1 cellular context compared by ENCODE assay signal in the genomic region with DNA sequence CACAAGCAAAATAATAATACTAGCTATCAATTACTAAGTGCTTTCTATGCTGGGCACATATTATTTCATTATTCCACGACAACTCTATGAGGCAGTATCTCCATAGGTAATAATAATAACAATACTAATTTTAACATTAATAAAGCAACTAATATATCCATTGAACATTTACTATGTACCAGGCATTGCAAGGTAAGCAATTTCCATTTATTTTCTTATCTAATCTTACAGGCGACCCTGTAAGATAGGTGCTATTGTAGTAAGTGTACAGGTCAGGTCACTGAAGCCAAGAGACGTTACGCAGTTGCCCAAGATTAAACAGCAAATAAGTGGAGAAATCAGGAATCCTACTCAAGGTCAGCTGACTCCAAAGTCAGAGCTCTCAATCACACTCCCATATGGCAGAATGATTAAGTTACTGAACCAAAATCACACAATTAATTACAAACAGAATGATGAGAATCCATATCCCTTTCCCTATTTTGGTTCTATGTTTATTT.
TF ChIP-seq lines count a peak whose summit lies in the region.

No MANE protein-coding gene starts in this region.

TF ChIP-seq in WTC11, 78 proteins besides CTCF, POLR2A, EP300 and RAD21 (continued from another document):
- no peak for TF ChIP-seq PRDM15 (CRISPR knock-in tag; IDR thresholded peaks at IDR 0.05)
- TF ChIP-seq KAT7 (CRISPR knock-in tag; IDR thresholded peaks at IDR 0.05; ENCODE audit: borderline replicate concordance) = no peak
- TF ChIP-seq ESRRA (CRISPR knock-in tag; IDR thresholded peaks at IDR 0.05; ENCODE audit: borderline replicate concordance) = no peak
- no peak for TF ChIP-seq MAX (CRISPR knock-in tag; IDR thresholded peaks at IDR 0.05)
- TF ChIP-seq ZNF396 (CRISPR knock-in tag; IDR thresholded peaks at IDR 0.05; ENCODE audit: borderline replicate concordance) = no peak
- no peak for TF ChIP-seq ZNF416 (CRISPR knock-in tag; IDR thresholded peaks at IDR 0.05)
